In the genomic region with DNA sequence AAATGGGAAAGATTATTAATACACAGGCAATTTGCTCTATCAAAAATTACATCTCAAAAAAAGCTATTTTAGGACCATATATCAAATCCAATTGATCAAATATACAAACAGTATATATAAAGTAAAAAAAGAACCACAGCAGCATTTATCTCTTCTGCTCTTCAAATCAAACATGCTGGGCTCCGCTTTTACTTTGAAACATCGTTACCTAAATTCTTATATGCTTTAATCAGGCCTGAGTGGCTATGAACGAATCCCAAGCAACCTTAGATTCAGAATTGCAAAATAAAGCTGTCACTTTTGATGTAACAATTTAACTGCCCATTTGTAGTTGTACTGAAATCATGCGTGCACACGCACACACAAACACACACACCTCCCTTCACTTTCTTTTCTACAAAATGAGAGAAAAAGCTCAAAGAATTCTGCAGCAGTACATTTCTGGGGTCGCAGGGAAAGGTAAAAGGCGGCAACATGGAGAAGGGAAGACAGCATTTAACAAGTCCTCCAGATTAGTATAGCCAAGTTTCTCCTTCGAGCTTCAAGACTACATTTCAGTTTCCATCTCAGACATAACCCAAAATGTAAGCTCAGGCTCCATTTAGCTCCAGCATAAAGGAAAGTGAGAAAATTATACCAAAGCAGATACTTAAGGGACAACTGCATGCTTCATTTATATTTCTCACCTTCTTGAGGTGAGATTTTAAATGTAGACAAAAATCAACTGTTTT, we compare ENCODE assay signal across 15 cellular contexts.
DNase-seq lines count a peak whose midpoint lies in the region; ATAC-seq, FAIRE-seq and TF ChIP-seq lines count a peak whose summit lies in the region.
"Had no signal": no experiment of that assay in that cellular context is flagged by ENCODE, and none has a peak within 500 bp of the region (broad histone marks: within the 10 kb centered on the region; RNA-seq: fewer than 3 reads in every experiment).

No MANE protein-coding gene starts in this region.

- no peaks in the 10 kb centered on the region for H3K79me2 ChIP-seq in PC-3 (ENCODE audit: low read length)

- H3K4me1 ChIP-seq in PC-3 (ENCODE audit: insufficient read depth, low read length) = no peaks in the 10 kb centered on the region

- no peak overlapping the region for H3K27ac ChIP-seq in PC-3 (ENCODE audit: low read length)
- H3K27ac ChIP-seq: lower lobe of right lung had no signal

- H3K36me3 Mint-ChIP-seq in WTC11 (no peaks in the 10 kb centered on the region), osteocyte (ENCODE audit: unreplicated experiment) (peaks cover 25% of the 10 kb centered on the region)

- in situ Hi-C loops in KBM-7 (cut with MboI; ENCODE audit: low pct_unique_long_range_greater_than_20kb, low sequenced_read_pairs) = no loop called here

- H3F3A ChIP-seq in PC-3 (ENCODE audit: low read length, unreplicated experiment) = no peaks in the 10 kb centered on the region

- POLR2A ChIA-PET in WTC11 (lab: Charles Lee) = interaction anchor here (0.6 to 1.2 kb wide), 3 partner anchors 10 to 97 kb away, joined by 3 to 4 read pairs (median 3); a partner anchor contains a TSS
- POLR2A ChIA-PET in PC-3 (lab: Charles Lee; ENCODE audit: unreplicated experiment) = interaction anchor here (0.6 kb wide), 1 partner anchor 224 kb away, joined by 3 read pairs; no protein-coding TSS in a partner anchor

- CTCF ChIA-PET in WTC11 (lab: Charles Lee) (interaction anchor here (0.8 to 1.5 kb wide), 3 partner anchors 11 to 126 kb away, joined by 3 to 9 read pairs (median 3); no protein-coding TSS in a partner anchor), PC-3 (lab: Charles Lee) (interaction anchor here (0.7 kb wide), 1 partner anchor 147 kb away, joined by 3 read pairs; no protein-coding TSS in a partner anchor)

- H3K9me3 Mint-ChIP-seq in WTC11 (no peaks in the 10 kb centered on the region), osteocyte (ENCODE audit: unreplicated experiment) (no peaks in the 10 kb centered on the region)
- H3K9me3 Mint-ChIP-seq: activated naive CD4-positive, alpha-beta T cell treated with anti-CD3 and anti-CD28 coated beads, Interleukin-2, amount 10 ng/mL, durations not matched to agents 7 days and 5 days had no signal

- H3K9ac ChIP-seq in PC-3 (ENCODE audit: low read length) = no peak overlapping the region

- no peaks in the 10 kb centered on the region for H3K27me3 Mint-ChIP-seq in WTC11 (ENCODE audit: low read depth)
- H3K27me3 Mint-ChIP-seq in osteocyte (ENCODE audit: unreplicated experiment) = no peaks in the 10 kb centered on the region
- H3K27me3 Mint-ChIP-seq: activated naive CD4-positive, alpha-beta T cell treated with anti-CD3 and anti-CD28 coated beads, Interleukin-2, amount 10 ng/mL, durations not matched to agents 7 days and 5 days; CD4-positive, CD25-positive, alpha-beta regulatory T cell had no signal

- DNase-seq in GM19239 (ENCODE audit: insufficient read length, low spot score) (no peak), WTC11 (ENCODE audit: low spot score) (no peak), fibroblast of the aortic adventitia (ENCODE audit: low read depth) (no peak), osteocyte (ENCODE audit: extremely low spot score, unreplicated experiment) (no peak), NCI-H446 treated with DMSO at 0.1 percent for 48 hours (lab: John Stamatoyannopoulos, UW) (no peak), KBM-7 (no peak), PC-3 (no peak), NCI-H510A treated with DMSO at 0.1 percent for 48 hours (lab: John Stamatoyannopoulos, UW) (no peak)
- DNase-seq: activated CD4-positive, alpha-beta T cell treated with anti-CD3 and anti-CD28 coated beads, Interleukin-2, amount 50 U/mL, for 1 hour; activated naive CD4-positive, alpha-beta T cell treated with anti-CD3 and anti-CD28 coated beads, Interleukin-2, amount 10 ng/mL, durations not matched to agents 7 days and 5 days; lower lobe of right lung; NCI-H1417 treated with DMSO at 0.1 percent for 48 hours; NK-92 treated with Interleukin-12 subunit alpha and Interleukin-12 subunit beta, amount 100 ng/mL, for 24 hours; stimulated activated CD4-positive, alpha-beta T cell treated with anti-CD3 and anti-CD28 coated beads, Interleukin-4, amount 100 ng/mL, for 4 hours had no signal

- H4K20me1 ChIP-seq in PC-3 (ENCODE audit: low read length) = no peaks in the 10 kb centered on the region

- H3K4me1 Mint-ChIP-seq in WTC11 (peaks cover 30% of the 10 kb centered on the region), osteocyte (ENCODE audit: unreplicated experiment) (peaks cover 47% of the 10 kb centered on the region)
- H3K4me1 Mint-ChIP-seq: activated naive CD4-positive, alpha-beta T cell treated with anti-CD3 and anti-CD28 coated beads, Interleukin-2, amount 10 ng/mL, durations not matched to agents 7 days and 5 days had no signal

- peaks cover 9% of the 10 kb centered on the region; the same call in 1 of the 2 replicates for H3K36me3 ChIP-seq in PC-3 (ENCODE audit: low read depth, low read length)

- peak; percentile 25; the same call in 1 of the 2 replicates for ATAC-seq in WTC11
- no peak for ATAC-seq in PC-3

- peak overlapping the region; percentile 95 for H3K27ac Mint-ChIP-seq in WTC11
- H3K27ac Mint-ChIP-seq in osteocyte (ENCODE audit: unreplicated experiment) = peak overlapping the region; percentile 75
- H3K27ac Mint-ChIP-seq: activated naive CD4-positive, alpha-beta T cell treated with anti-CD3 and anti-CD28 coated beads, Interleukin-2, amount 10 ng/mL, durations not matched to agents 7 days and 5 days had no signal

- H3K4me3 ChIP-seq in fibroblast of the aortic adventitia (ENCODE audit: low read depth, low read length) (peak overlapping the region; percentile 0), PC-3 (ENCODE audit: low read length) (no peak overlapping the region)
- H3K4me3 ChIP-seq: lower lobe of right lung had no signal

- no TSS peak for BruUV-seq in PC-3 (replicated peaks; lab: Mats Ljungman, UMichigan)

- TF ChIP-seq CTCF in WTC11 (IDR thresholded peaks at IDR 0.05) (no peak), fibroblast of the aortic adventitia (IDR thresholded peaks at IDR 0.05; ENCODE audit: insufficient read depth, low read length) (no peak), osteocyte (IDR thresholded peaks at IDR 0.05) (no peak), PC-3 (conservative IDR thresholded peaks at IDR 0.05; ENCODE audit: low read depth, low read length) (no peak)

- no peaks in the 10 kb centered on the region for H3K27me3 ChIP-seq in PC-3 (ENCODE audit: low read length)

- intact Hi-C loops in PC-3 (cut with micrococcal nuclease) = no loop called here

- no peak overlapping the region for H2AFZ ChIP-seq in PC-3 (ENCODE audit: low read length)

- H3K4me2 ChIP-seq in PC-3 (ENCODE audit: low read length) = no peak overlapping the region

- H3K9me2 ChIP-seq in PC-3 (replicated peaks; ENCODE audit: low read length) = no peaks in the 10 kb centered on the region

- H3K4me3 Mint-ChIP-seq in WTC11 (peak overlapping the region; percentile 59), osteocyte (ENCODE audit: unreplicated experiment) (no peak overlapping the region)
- H3K4me3 Mint-ChIP-seq: activated naive CD4-positive, alpha-beta T cell treated with anti-CD3 and anti-CD28 coated beads, Interleukin-2, amount 10 ng/mL, durations not matched to agents 7 days and 5 days; CD4-positive, CD25-positive, alpha-beta regulatory T cell had no signal

- H3K9me3 ChIP-seq in PC-3 (ENCODE audit: low read length) = no peaks in the 10 kb centered on the region
- H3K9me3 ChIP-seq: lower lobe of right lung had no signal

- peak; percentile 80 for FAIRE-seq in GM19239 (lab: Jason Lieb, UNC)

TF ChIP-seq in WTC11, 78 proteins besides CTCF, POLR2A, EP300 and RAD21 (continues in another document):
- TF ChIP-seq NR1H2 (CRISPR knock-in tag; IDR thresholded peaks at IDR 0.05) (no peak), GABPB1 (CRISPR knock-in tag; IDR thresholded peaks at IDR 0.05) (no peak), NFYB (CRISPR knock-in tag; conservative IDR thresholded peaks at IDR 0.05; ENCODE audit: low read depth) (no peak), NR3C1 (CRISPR knock-in tag; conservative IDR thresholded peaks at IDR 0.05; ENCODE audit: low read depth) (no peak), SOX15 (CRISPR knock-in tag; IDR thresholded peaks at IDR 0.05) (no peak)
- TF ChIP-seq, protein P1, sequence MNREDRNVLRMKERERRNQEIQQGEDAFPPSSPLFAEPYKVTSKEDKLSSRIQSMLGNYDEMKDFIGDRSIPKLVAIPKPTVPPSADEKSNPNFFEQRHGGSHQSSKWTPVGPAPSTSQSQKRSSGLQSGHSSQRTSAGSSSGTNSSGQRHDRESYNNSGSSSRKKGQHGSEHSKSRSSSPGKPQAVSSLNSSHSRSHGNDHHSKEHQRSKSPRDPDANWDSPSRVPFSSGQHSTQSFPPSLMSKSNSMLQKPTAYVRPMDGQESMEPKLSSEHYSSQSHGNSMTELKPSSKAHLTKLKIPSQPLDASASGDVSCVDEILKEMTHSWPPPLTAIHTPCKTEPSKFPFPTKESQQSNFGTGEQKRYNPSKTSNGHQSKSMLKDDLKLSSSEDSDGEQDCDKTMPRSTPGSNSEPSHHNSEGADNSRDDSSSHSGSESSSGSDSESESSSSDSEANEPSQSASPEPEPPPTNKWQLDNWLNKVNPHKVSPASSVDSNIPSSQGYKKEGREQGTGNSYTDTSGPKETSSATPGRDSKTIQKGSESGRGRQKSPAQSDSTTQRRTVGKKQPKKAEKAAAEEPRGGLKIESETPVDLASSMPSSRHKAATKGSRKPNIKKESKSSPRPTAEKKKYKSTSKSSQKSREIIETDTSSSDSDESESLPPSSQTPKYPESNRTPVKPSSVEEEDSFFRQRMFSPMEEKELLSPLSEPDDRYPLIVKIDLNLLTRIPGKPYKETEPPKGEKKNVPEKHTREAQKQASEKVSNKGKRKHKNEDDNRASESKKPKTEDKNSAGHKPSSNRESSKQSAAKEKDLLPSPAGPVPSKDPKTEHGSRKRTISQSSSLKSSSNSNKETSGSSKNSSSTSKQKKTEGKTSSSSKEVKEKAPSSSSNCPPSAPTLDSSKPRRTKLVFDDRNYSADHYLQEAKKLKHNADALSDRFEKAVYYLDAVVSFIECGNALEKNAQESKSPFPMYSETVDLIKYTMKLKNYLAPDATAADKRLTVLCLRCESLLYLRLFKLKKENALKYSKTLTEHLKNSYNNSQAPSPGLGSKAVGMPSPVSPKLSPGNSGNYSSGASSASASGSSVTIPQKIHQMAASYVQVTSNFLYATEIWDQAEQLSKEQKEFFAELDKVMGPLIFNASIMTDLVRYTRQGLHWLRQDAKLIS (CRISPR knock-in tag; IDR thresholded peaks at IDR 0.05; ENCODE audit: borderline replicate concordance) = no peak
